ENCODE assay signal across 1 cellular context in genomic region chr17:70796757-70797156, GRCh38.
TF ChIP-seq lines count a peak whose summit lies in the region.

No MANE protein-coding gene starts in this region.

TF ChIP-seq in IMR-90, 13 proteins besides CTCF, POLR2A, EP300 and RAD21 (continued from another document):
- TF ChIP-seq, protein P1, sequence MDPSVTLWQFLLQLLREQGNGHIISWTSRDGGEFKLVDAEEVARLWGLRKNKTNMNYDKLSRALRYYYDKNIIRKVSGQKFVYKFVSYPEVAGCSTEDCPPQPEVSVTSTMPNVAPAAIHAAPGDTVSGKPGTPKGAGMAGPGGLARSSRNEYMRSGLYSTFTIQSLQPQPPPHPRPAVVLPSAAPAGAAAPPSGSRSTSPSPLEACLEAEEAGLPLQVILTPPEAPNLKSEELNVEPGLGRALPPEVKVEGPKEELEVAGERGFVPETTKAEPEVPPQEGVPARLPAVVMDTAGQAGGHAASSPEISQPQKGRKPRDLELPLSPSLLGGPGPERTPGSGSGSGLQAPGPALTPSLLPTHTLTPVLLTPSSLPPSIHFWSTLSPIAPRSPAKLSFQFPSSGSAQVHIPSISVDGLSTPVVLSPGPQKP (IDR thresholded peaks at IDR 0.05; ENCODE audit: borderline replicate concordance, low read depth, low read length) = no peak
- TF ChIP-seq NFE2L2 (IDR thresholded peaks at IDR 0.05; ENCODE audit: low read depth, low read length) (no peak), RCOR1 (IDR thresholded peaks at IDR 0.05; ENCODE audit: insufficient replicate concordance, low read length) (no peak), BHLHE40 (IDR thresholded peaks at IDR 0.05; ENCODE audit: low read depth, low read length) (no peak), CHD1 (IDR thresholded peaks at IDR 0.05; ENCODE audit: low read depth, low read length) (no peak), MXI1 (IDR thresholded peaks at IDR 0.05; ENCODE audit: borderline replicate concordance, low read depth, low read length) (no peak), SMC3 (IDR thresholded peaks at IDR 0.05; ENCODE audit: low read depth, low read length) (no peak), CEBPB (IDR thresholded peaks at IDR 0.05; ENCODE audit: low read depth, low read length) (no peak), FOS (IDR thresholded peaks at IDR 0.05; ENCODE audit: low read depth, low read length) (no peak), RFX5 (IDR thresholded peaks at IDR 0.05; ENCODE audit: low read depth, low read length) (no peak), USF2 (IDR thresholded peaks at IDR 0.05; ENCODE audit: low read depth, low read length) (no peak)
